ENCODE assay signal across 9 cellular contexts in the genomic region with DNA sequence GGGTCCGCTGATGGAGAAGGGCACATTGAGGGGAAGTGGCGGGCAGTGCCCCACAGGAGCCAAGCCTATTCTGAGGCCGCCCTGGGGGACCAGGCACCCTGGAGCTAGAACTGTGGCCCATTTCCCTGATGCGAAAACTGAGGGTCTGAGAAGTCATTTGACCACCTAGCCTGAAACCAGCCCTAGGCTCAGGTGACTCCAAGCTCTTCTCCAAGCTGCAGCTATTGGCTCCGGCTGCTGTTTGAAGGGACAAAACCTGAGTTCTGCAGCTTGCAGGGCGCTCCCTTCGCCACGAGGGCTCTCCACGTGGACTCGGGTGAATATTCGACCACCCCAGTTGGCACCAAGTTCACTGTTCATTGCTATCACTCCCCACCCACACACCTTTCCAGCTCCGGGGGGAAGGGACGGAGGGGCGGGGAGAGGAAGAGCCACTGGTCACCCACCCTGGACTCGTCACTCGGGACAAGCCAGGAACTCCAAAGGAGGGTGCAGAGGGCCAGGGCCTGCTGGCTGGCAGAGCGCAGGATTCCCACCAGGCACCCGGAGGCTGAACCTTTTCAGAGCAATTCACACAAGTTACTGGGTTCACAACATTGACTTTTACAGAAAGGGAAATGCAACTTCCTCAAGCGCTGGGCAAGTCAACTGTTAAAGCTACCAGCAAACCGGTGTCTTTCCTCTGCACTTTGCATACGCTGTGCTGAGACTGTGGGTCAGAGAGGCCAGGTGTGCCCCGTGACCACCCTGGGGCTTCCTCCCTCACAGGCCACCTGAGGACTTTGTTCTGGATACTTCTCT. TPM values are rescaled to one million over a fixed set of nuclear protein-coding genes. Genes with fewer than 3 reads are reported as not detected.
DNase-seq lines count a peak whose midpoint lies in the region; ATAC-seq and TF ChIP-seq lines count a peak whose summit lies in the region.
"Had no signal": no experiment of that assay in that cellular context is flagged by ENCODE, and none has a peak within 500 bp of the region (broad histone marks: within the 10 kb centered on the region; RNA-seq: fewer than 3 reads in every experiment).

No MANE protein-coding gene starts in this region.

- CTCF ChIA-PET in activated CD4-positive, alpha-beta T cell treated with anti-CD3 and anti-CD28 coated beads for 36 hours (lab: Charles Lee): interaction anchor here (0.5 to 16.2 kb wide), 14 partner anchors 14 to 322 kb away, joined by 3 to 187 read pairs (median 4); no protein-coding TSS in a partner anchor
- CTCF ChIA-PET in SK-N-SH (lab: Yijun Ruan, JAX): interaction anchor here (0.7 to 14.4 kb wide), 4 partner anchors 8 to 46 kb away, joined by 3 to 124 read pairs (median 12); no protein-coding TSS in a partner anchor

- no peaks in the 10 kb centered on the region for H3K9me3 ChIP-seq in SK-N-SH

- no peaks in the 10 kb centered on the region for H3K36me3 ChIP-seq in SK-N-SH (replicated peaks in 1 of 2; ENCODE audit: control insufficient read depth in 1 of 2, insufficient read depth in 2 of 2, low read length in 1 of 2)

- WGBS in SK-N-SH (ENCODE audit: low lambda C conversion rate): 93% methylated on average over 21 of the region's 22 CpGs

- peak overlapping the region; percentile 94 for H3K27ac Mint-ChIP-seq in activated CD4-positive, alpha-beta T cell treated with anti-CD3 and anti-CD28 coated beads for 36 hours
- H3K27ac Mint-ChIP-seq in stimulated activated memory B cell treated with anti-CD40 and anti-IgM and Interleukin-4, amounts not matched to agents 10 μg/mL and 1 μg/mL and 100 μg/mL, for 72 hours: peak overlapping the region; percentile 91

- H3K4me3 ChIP-seq in HL-60 (replicated peaks; ENCODE audit: insufficient read depth, low read length) (peak overlapping the region; percentile 93; the same call in 1 of the 2 replicates), SK-N-SH (ENCODE audit: low read depth in 2 of 2, low read length in 1 of 2) (no peak overlapping the region)

- H3K79me2 ChIP-seq in SK-N-SH (ENCODE audit: insufficient read depth): no peaks in the 10 kb centered on the region

- H3K9ac ChIP-seq in SK-N-SH: no peak overlapping the region

- H3K27me3 Mint-ChIP-seq in activated CD4-positive, alpha-beta T cell treated with anti-CD3 and anti-CD28 coated beads for 36 hours: no peaks in the 10 kb centered on the region
- H3K27me3 Mint-ChIP-seq in stimulated activated memory B cell treated with anti-CD40 and anti-IgM and Interleukin-4, amounts not matched to agents 10 μg/mL and 1 μg/mL and 100 μg/mL, for 72 hours: no peaks in the 10 kb centered on the region

- H3K9me2 ChIP-seq in SK-N-SH: no peaks in the 10 kb centered on the region

- no peaks in the 10 kb centered on the region for H3K27me3 ChIP-seq in HL-60 (ENCODE audit: insufficient read depth, poor library complexity, severe bottlenecking)
- no peaks in the 10 kb centered on the region for H3K27me3 ChIP-seq in SK-N-SH (ENCODE audit: insufficient read depth)

- TF ChIP-seq CTCF in HL-60 (IDR thresholded peaks at IDR 0.05; ENCODE audit: insufficient read depth, low read length) (no peak), SK-N-SH (IDR thresholded peaks at IDR 0.05) (no peak)

- H2AFZ ChIP-seq in SK-N-SH (ENCODE audit: low read depth): no peak overlapping the region

- peak overlapping the region; percentile 92 for H3K27ac ChIP-seq in HL-60 (replicated peaks)
- H3K27ac ChIP-seq in SK-N-SH (ENCODE audit: low read depth in 2 of 2, low read length in 1 of 2): no peak overlapping the region

- intact Hi-C loops in activated CD4-positive, alpha-beta T cell treated with anti-CD3 and anti-CD28 coated beads for 36 hours (cut with DNase I, micrococcal nuclease): loop anchor here (1.0 to 10.0 kb wide), 5 partner anchors 83 to 880 kb away; a partner anchor contains a TSS

- peak overlapping the region; percentile 92 for H3K4me3 Mint-ChIP-seq in activated CD4-positive, alpha-beta T cell treated with anti-CD3 and anti-CD28 coated beads for 36 hours
- peak overlapping the region; percentile 98 for H3K4me3 Mint-ChIP-seq in stimulated activated memory B cell treated with anti-CD40 and anti-IgM and Interleukin-4, amounts not matched to agents 10 μg/mL and 1 μg/mL and 100 μg/mL, for 72 hours

- no peak overlapping the region for H3K4me2 ChIP-seq in SK-N-SH

- no peak for TF ChIP-seq RAD21 in SK-N-SH (IDR thresholded peaks at IDR 0.05; ENCODE audit: low read length)

- no peaks in the 10 kb centered on the region for H4K20me1 ChIP-seq in SK-N-SH (ENCODE audit: insufficient read depth)

- H3K4me1 ChIP-seq in SK-N-SH (ENCODE audit: control insufficient read depth in 1 of 2, insufficient read depth in 2 of 2, low read depth in 1 of 2, low read length in 1 of 2): peaks cover 7 to 11% of the 10 kb centered on the region in 2 experiments; a peak in 3 of 4 replicates

- ATAC-seq in activated CD4-positive, alpha-beta T cell treated with anti-CD3 and anti-CD28 coated beads for 36 hours: no peak
- ATAC-seq in stimulated activated memory B cell treated with anti-CD40 and anti-IgM and Interleukin-4, amounts not matched to agents 10 μg/mL and 1 μg/mL and 100 μg/mL, for 72 hours: peak; percentile 57

- peaks cover 39% of the 10 kb centered on the region for H3K36me3 Mint-ChIP-seq in activated CD4-positive, alpha-beta T cell treated with anti-CD3 and anti-CD28 coated beads for 36 hours (ENCODE audit: low read depth)
- peaks cover 28% of the 10 kb centered on the region for H3K36me3 Mint-ChIP-seq in stimulated activated memory B cell treated with anti-CD40 and anti-IgM and Interleukin-4, amounts not matched to agents 10 μg/mL and 1 μg/mL and 100 μg/mL, for 72 hours

- peaks cover 39% of the 10 kb centered on the region for H3K4me1 Mint-ChIP-seq in activated CD4-positive, alpha-beta T cell treated with anti-CD3 and anti-CD28 coated beads for 36 hours
- H3K4me1 Mint-ChIP-seq in stimulated activated memory B cell treated with anti-CD40 and anti-IgM and Interleukin-4, amounts not matched to agents 10 μg/mL and 1 μg/mL and 100 μg/mL, for 72 hours: peaks cover 79% of the 10 kb centered on the region

- no peak for TF ChIP-seq EP300 in SK-N-SH (IDR thresholded peaks at IDR 0.05; ENCODE audit: borderline replicate concordance in 1 of 2, low read depth in 1 of 2, low read length in 1 of 2)

- no peaks in the 10 kb centered on the region for H3K9me3 Mint-ChIP-seq in activated CD4-positive, alpha-beta T cell treated with anti-CD3 and anti-CD28 coated beads for 36 hours (ENCODE audit: low read depth)
- H3K9me3 Mint-ChIP-seq in stimulated activated memory B cell treated with anti-CD40 and anti-IgM and Interleukin-4, amounts not matched to agents 10 μg/mL and 1 μg/mL and 100 μg/mL, for 72 hours: no peaks in the 10 kb centered on the region

- peak; percentile 34 for DNase-seq in activated CD4-positive, alpha-beta T cell treated with anti-CD3 and anti-CD28 coated beads for 36 hours
- no peak for DNase-seq in activated CD4-positive, alpha-beta T cell treated with anti-CD3 and anti-CD28 coated beads, Interleukin-2, amount 50 U/mL, for 4 hours
- peak in 1 of 2 experiments; percentile 74 for DNase-seq in HL-60 (ENCODE audit: low read depth in 1 of 2, low spot score in 1 of 2)
- peak; percentile 65 for DNase-seq in activated CD8-positive, alpha-beta memory T cell treated with anti-CD3 and anti-CD28 coated beads, Interleukin-2, amount 50 U/mL, for 48 hours
- no peak for DNase-seq in GM19240 (ENCODE audit: insufficient read length, low spot score)
- DNase-seq in NCI-H2196 treated with DMSO at 0.1 percent for 48 hours (lab: John Stamatoyannopoulos, UW; ENCODE audit: unreplicated experiment): no peak
- no peak for DNase-seq in SK-N-SH

- POLR2A ChIA-PET in activated CD4-positive, alpha-beta T cell treated with anti-CD3 and anti-CD28 coated beads for 36 hours (lab: Charles Lee): interaction anchor here (0.6 to 5.3 kb wide), 2 partner anchors 9 to 15 kb away, joined by 3 to 55 read pairs; no protein-coding TSS in a partner anchor
- POLR2A ChIA-PET in SK-N-SH (lab: Yijun Ruan, JAX): interaction anchor here (0.6 to 1.4 kb wide), 2 partner anchors 16 to 213 kb away, joined by 3 read pairs; no protein-coding TSS in a partner anchor

- peaks cover 4% of the 10 kb centered on the region for H3F3A ChIP-seq in SK-N-SH (replicated peaks; ENCODE audit: insufficient read depth)

TF ChIP-seq in SK-N-SH, 30 proteins besides CTCF, POLR2A, EP300 and RAD21:
- no peak for TF ChIP-seq GATA2 (CRISPR knock-in tag; IDR thresholded peaks at IDR 0.05)
- no peak for TF ChIP-seq ELF1 (IDR thresholded peaks at IDR 0.05)
- TF ChIP-seq JUND (IDR thresholded peaks at IDR 0.05): no peak
- TF ChIP-seq, protein P1, sequence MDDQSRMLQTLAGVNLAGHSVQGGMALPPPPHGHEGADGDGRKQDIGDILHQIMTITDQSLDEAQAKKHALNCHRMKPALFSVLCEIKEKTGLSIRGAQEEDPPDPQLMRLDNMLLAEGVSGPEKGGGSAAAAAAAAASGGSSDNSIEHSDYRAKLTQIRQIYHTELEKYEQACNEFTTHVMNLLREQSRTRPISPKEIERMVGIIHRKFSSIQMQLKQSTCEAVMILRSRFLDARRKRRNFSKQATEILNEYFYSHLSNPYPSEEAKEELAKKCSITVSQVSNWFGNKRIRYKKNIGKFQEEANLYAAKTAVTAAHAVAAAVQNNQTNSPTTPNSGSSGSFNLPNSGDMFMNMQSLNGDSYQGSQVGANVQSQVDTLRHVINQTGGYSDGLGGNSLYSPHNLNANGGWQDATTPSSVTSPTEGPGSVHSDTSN (IDR thresholded peaks at IDR 0.05): no peak

RNA-seq across cellular contexts. Expression of a gene that starts 1.1 kb away (rescaled TPM):
- 100 to 1,000 TPM; 692 to 930 TPM for total RNA-seq in activated CD4-positive, alpha-beta T cell treated with anti-CD3 and anti-CD28 coated beads for 36 hours
- 22.6 and 29.9 TPM in 2 replicates for polyA plus RNA-seq in SK-N-SH (2012; rRNA removed)
- 14.6 and 19.9 TPM in 2 replicates for polyA plus RNA-seq in SK-N-SH (2012; cell fraction: cytosol; rRNA removed)
- 20.3 and 21.2 TPM in 2 replicates for polyA plus RNA-seq in SK-N-SH (2012; cell fraction: nucleus; rRNA removed)

RNA-seq across cellular contexts. Expression of a gene that starts 32.8 kb away (rescaled TPM):
- total RNA-seq in activated CD4-positive, alpha-beta T cell treated with anti-CD3 and anti-CD28 coated beads for 36 hours: 10 to 100 TPM; 14.8 to 15.6 TPM
- 0.02 TPM in 1 of 2 replicates, not detected in the other for polyA plus RNA-seq in SK-N-SH (2012; rRNA removed)
- 0.03 TPM in 2 replicates for polyA plus RNA-seq in SK-N-SH (2012; cell fraction: cytosol; rRNA removed)
- 0.01 and 0.04 TPM in 2 replicates for polyA plus RNA-seq in SK-N-SH (2012; cell fraction: nucleus; rRNA removed)
- total RNA-seq: epithelial cell of proximal tubule had no signal

RNA-seq across cellular contexts. Expression of a gene that starts 37.2 kb away (rescaled TPM):
- total RNA-seq in activated CD4-positive, alpha-beta T cell treated with anti-CD3 and anti-CD28 coated beads for 36 hours: 10 to 100 TPM; 33.1 to 42.8 TPM
- 0.03 and 0.07 TPM in 2 replicates for polyA plus RNA-seq in SK-N-SH (2012; rRNA removed)
- 0.01 and 0.04 TPM in 2 replicates for polyA plus RNA-seq in SK-N-SH (2012; cell fraction: cytosol; rRNA removed)
- polyA plus RNA-seq in SK-N-SH (2012; cell fraction: nucleus; rRNA removed): 0.08 and 0.13 TPM in 2 replicates
- total RNA-seq: epithelial cell of proximal tubule had no signal

RNA-seq across cellular contexts. Expression of a gene that starts 57.1 kb away (rescaled TPM):
- total RNA-seq in activated CD4-positive, alpha-beta T cell treated with anti-CD3 and anti-CD28 coated beads for 36 hours: 1 to 10 TPM; 8.4 to 8.7 TPM
- polyA plus RNA-seq in SK-N-SH (2012; rRNA removed): 47.4 and 47.7 TPM in 2 replicates
- 20.7 and 30.3 TPM in 2 replicates for polyA plus RNA-seq in SK-N-SH (2012; cell fraction: cytosol; rRNA removed)
- polyA plus RNA-seq in SK-N-SH (2012; cell fraction: nucleus; rRNA removed): 103 and 122 TPM in 2 replicates

Comparison
In these comparisons a context has a peak if more than half of its experiments do, and no peak if none do; other contexts are left out.
1. DNase-seq: peak in activated CD4-positive, alpha-beta T cell treated with anti-CD3 and anti-CD28 coated beads for 36 hours (single experiment) and activated CD8-positive, alpha-beta memory T cell treated with anti-CD3 and anti-CD28 coated beads, Interleukin-2, amount 50 U/mL, for 48 hours (single experiment); none in activated CD4-positive, alpha-beta T cell treated with anti-CD3 and anti-CD28 coated beads, Interleukin-2, amount 50 U/mL, for 4 hours (0 of 2), GM19240 (single experiment), NCI-H2196 treated with DMSO at 0.1 percent for 48 hours (single experiment) and SK-N-SH (single experiment).